Comparison of ENCODE assay signal across 1 cellular context in genomic region chr13:26872444-26873173, GRCh38.
TF ChIP-seq lines count a peak whose summit lies in the region.

No MANE protein-coding gene starts in this region.

TF ChIP-seq in SK-N-SH treated with all-trans-retinoic acid at 6 μM for 48 hours, 23 proteins besides CTCF, POLR2A, EP300 and RAD21 (continued from another document):
- TF ChIP-seq POU6F1 (CRISPR knock-in tag; IDR thresholded peaks at IDR 0.05; ENCODE audit: borderline replicate concordance, low read depth) (no peak), SNAI2 (CRISPR knock-in tag; IDR thresholded peaks at IDR 0.05) (no peak), BACH2 (CRISPR knock-in tag; IDR thresholded peaks at IDR 0.05; ENCODE audit: borderline replicate concordance) (no peak), ZFP30 (CRISPR knock-in tag; IDR thresholded peaks at IDR 0.05) (no peak), OSR1 (CRISPR knock-in tag; IDR thresholded peaks at IDR 0.05) (no peak), TOX (CRISPR knock-in tag; IDR thresholded peaks at IDR 0.05; ENCODE audit: borderline replicate concordance) (no peak), ZC3H10 (CRISPR knock-in tag; IDR thresholded peaks at IDR 0.05) (no peak), ZFP3 (CRISPR knock-in tag; IDR thresholded peaks at IDR 0.05) (no peak), PPARA (CRISPR knock-in tag; IDR thresholded peaks at IDR 0.05; ENCODE audit: borderline replicate concordance) (no peak), GLIS3 (CRISPR knock-in tag; IDR thresholded peaks at IDR 0.05) (no peak)
